In the genomic region with DNA sequence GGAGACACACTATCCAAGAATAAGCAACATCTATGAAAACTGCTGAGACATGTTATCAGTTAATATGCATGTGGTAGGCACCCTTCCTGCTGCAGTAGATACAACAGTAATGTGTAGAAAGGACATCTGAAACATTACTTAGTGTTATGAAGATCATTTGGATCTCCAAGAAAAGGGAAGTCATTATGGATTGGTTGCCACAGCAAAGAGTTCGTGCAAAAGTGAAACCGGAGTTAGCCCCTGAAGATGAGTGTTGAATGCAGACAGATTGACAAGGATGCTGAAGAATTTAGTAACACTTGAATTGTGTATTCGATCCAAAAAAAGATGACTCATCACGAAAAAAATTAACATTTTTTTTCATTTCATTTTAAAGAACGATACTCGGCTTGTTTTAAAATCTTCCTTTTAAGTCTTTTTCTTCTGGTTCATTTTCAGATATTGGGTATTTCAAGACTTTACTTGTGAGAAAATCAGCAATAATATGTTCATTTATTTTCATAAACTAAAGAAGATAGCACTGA, we compare ENCODE assay signal across 15 cellular contexts.
"Had no signal": no experiment of that assay in that cellular context is flagged by ENCODE, and none has a peak within 500 bp of the region (broad histone marks: within the 10 kb centered on the region; RNA-seq: fewer than 3 reads in every experiment).

No MANE protein-coding gene starts in this region.

- H3K27ac ChIP-seq: cardiac muscle cell, colonic mucosa, prostate gland, sigmoid colon, suprapubic skin had no signal

- H3K36me3 ChIP-seq: cardiac muscle cell, colonic mucosa, gastrocnemius medialis, prostate gland, sigmoid colon, suprapubic skin had no signal

- H3K4me3 ChIP-seq: cardiac muscle cell, colonic mucosa, gastrocnemius medialis, prostate gland, sigmoid colon, suprapubic skin had no signal

- H3K27me3 ChIP-seq: cardiac muscle cell, colonic mucosa, gastrocnemius medialis, sigmoid colon, suprapubic skin had no signal

- ATAC-seq: gastrocnemius medialis, left ventricle myocardium superior had no signal

- DNase-seq: activated CD4-positive, alpha-beta T cell treated with anti-CD3 and anti-CD28 coated beads for 4 hours; activated naive CD4-positive, alpha-beta T cell treated with Interleukin-2 at 50 U/mL for 16 hours; colonic mucosa; effector CD4-positive, alpha-beta T cell; gastrocnemius medialis; kidney; left ventricle myocardium superior; mesenchymal stem cell; sigmoid colon; stimulated activated CD4-positive, alpha-beta T cell treated with anti-CD3 and anti-CD28 coated beads, Interleukin-12 subunit alpha, Interleukin-12 subunit beta, amount 100 ng/mL, for 4 hours; stimulated activated CD4-positive, alpha-beta T cell treated with anti-CD3 and anti-CD28 coated beads, Interleukin-2, amount 100 ng/mL, for 48 hours; stimulated activated naive CD4-positive, alpha-beta T cell treated with Interleukin-2 at 50 U/mL for 16 hours had no signal

- H3K4me1 ChIP-seq: colonic mucosa, prostate gland, sigmoid colon had no signal

- H3K9me3 ChIP-seq: colonic mucosa, gastrocnemius medialis, prostate gland, sigmoid colon, suprapubic skin had no signal
